Comparison of ENCODE assay signal across 8 cellular contexts in the genomic region with DNA sequence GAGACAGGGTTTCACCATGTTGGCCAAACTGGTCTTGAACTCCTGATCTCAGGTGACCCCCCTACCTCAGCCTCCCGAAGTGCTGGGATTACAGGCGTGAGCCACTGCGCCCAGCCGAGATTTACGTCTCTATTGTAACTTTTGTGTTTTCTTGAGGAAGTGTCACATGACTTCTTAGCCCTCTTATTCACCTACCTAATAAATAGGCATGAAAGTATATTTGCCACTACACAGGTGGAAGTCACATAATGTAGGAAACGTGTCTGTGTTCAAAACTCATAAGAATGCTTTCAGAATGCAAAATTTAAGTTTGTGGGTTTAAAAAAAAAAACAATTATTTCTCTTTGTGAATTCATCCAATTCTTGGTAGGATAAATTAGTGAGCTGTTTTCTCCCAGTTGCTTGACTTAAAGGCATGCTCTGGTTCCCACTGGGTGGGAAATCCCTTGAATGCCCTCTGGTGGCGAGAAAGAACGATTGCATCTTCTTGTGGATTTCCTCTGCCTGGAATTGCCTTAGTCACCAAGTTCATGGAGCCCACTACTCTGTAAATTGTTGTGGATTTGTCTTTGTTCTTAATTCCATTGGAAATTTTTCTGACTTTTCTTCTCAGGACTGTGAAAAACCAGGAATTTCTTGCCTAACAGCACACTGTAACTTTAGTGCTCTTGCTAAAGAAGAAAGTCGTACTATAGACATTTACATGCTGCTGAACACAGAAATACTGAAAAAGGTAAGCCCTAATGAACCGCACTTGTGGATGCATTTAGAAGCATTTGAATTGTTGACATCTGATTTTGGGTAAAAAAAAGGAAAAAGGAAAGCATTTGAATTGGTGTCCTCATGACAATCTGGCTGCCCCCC.
DNase-seq lines count a peak whose midpoint lies in the region; ATAC-seq, FAIRE-seq and TF ChIP-seq lines count a peak whose summit lies in the region.

No MANE protein-coding gene starts in this region.

- H4K20me1 ChIP-seq in HepG2 (ENCODE audit: insufficient read depth, low read length), result no peaks in the 10 kb centered on the region

- intact Hi-C loops in HepG2 (cut with micrococcal nuclease; ENCODE audit: unreplicated experiment) (loop anchor here (1.0 kb wide), 1 partner anchor 223 kb away; no protein-coding TSS in a partner anchor), upper lobe of right lung (cut with DNase I) (no loop called here)

- peak; percentile 49; the same call in 1 of the 2 replicates for TF ChIP-seq RAD21 in HepG2 (CRISPR knock-in tag; IDR thresholded peaks at IDR 0.05)

- no TSS peak for BruUV-seq in HepG2 (replicated peaks; lab: Mats Ljungman, UMichigan)

- H3K4me1 ChIP-seq in HepG2 (ENCODE audit: insufficient read depth, low read length) (no peaks in the 10 kb centered on the region), upper lobe of right lung (peaks cover 3% of the 10 kb centered on the region)

- TF ChIP-seq EP300 in HepG2 (IDR thresholded peaks at IDR 0.05; ENCODE audit: low read depth in 2 of 2, low read length in 2 of 2), result no peak
- no peak for TF ChIP-seq EP300 in HepG2 (CRISPR knock-in tag; IDR thresholded peaks at IDR 0.05; ENCODE audit: borderline replicate concordance)

- no peak overlapping the region for H2AFZ ChIP-seq in HepG2 (ENCODE audit: low read length)

- in situ Hi-C loops in HepG2 (cut with HindIII; ENCODE audit: extremely low pct_ligation_motif_present, low pct_unique_long_range_greater_than_20kb), result no loop called here

- ATAC-seq in GM18502 (IDR thresholded peaks at IDR 0.05; ENCODE audit: poor library complexity, unreplicated experiment) (peak; percentile 61), HepG2 (peak; percentile 92), upper lobe of right lung (peak; percentile 93), HG03439 (IDR thresholded peaks at IDR 0.05; ENCODE audit: unreplicated experiment) (no peak)

- H3K27ac ChIP-seq in C4-2B (no peak overlapping the region), HepG2 (ENCODE audit: extremely low read length, insufficient read depth, low read length) (no peak overlapping the region), upper lobe of right lung (no peak overlapping the region)

- POLR2A ChIA-PET in HepG2 (lab: Yijun Ruan, JAX), result no interaction called here

- DNase-seq in Jurkat, Clone E6-1 (ENCODE audit: low read depth, low spot score), result peak; percentile 66
- DNase-seq in OCI-M1 (lab: John Stamatoyannopoulos, UW), result peak; percentile 78
- DNase-seq in HepG2 (ENCODE audit: low spot score), result peak; percentile 66
- DNase-seq in upper lobe of right lung, result no peak

- H3K36me3 ChIP-seq in HepG2 (replicated peaks in 1 of 2; ENCODE audit: control insufficient read depth in 1 of 2, insufficient read depth in 2 of 2, low read length in 2 of 2) (no peaks in the 10 kb centered on the region), upper lobe of right lung (peaks cover 4% of the 10 kb centered on the region)

- H3K9me3 ChIP-seq in HepG2 (ENCODE audit: low read length) (no peaks in the 10 kb centered on the region), upper lobe of right lung (no peaks in the 10 kb centered on the region)

- TF ChIP-seq CTCF in C4-2B (conservative IDR thresholded peaks at IDR 0.05) (peak; percentile 88), HepG2 (CRISPR knock-in tag; IDR thresholded peaks at IDR 0.05) (peak; percentile 84), upper lobe of right lung (IDR thresholded peaks at IDR 0.05) (peak; percentile 85)

- no peak overlapping the region for H3K4me2 ChIP-seq in HepG2 (ENCODE audit: low read depth, low read length)

- no peaks in the 10 kb centered on the region for H3K79me2 ChIP-seq in HepG2 (ENCODE audit: insufficient read depth, low read length)

- TF ChIP-seq POLR2A in HepG2 (IDR thresholded peaks at IDR 0.05; ENCODE audit: insufficient read depth in 1 of 2, low read depth in 2 of 2, low read length in 2 of 2), result no peak

- 8% methylated on average over 10 of the region's 10 CpGs for WGBS in HepG2 (ENCODE audit: low lambda C conversion rate)

- no peak overlapping the region for H3K4me3 ChIP-seq in Jurkat, Clone E6-1 (ENCODE audit: low read length)
- H3K4me3 ChIP-seq in HepG2 (replicated peaks in 1 of 3; ENCODE audit: insufficient read depth in 1 of 3, low read depth in 2 of 3, low read length in 3 of 3), result no peak overlapping the region
- no peak overlapping the region for H3K4me3 ChIP-seq in upper lobe of right lung

- H3K9ac ChIP-seq in HepG2 (ENCODE audit: insufficient read depth, low read depth, low read length), result no peak overlapping the region

- H3K27me3 ChIP-seq in HepG2 (ENCODE audit: control insufficient read depth in 1 of 2, insufficient read depth in 2 of 2, low read length in 2 of 2) (peaks cover 2 to 6% of the 10 kb centered on the region in 2 experiments; a peak in 2 of 5 replicates), upper lobe of right lung (no peaks in the 10 kb centered on the region)

- FAIRE-seq in colon (lab: Jason Lieb, UNC) (peak; percentile 36), HepG2 (lab: Jason Lieb, UNC) (peak; percentile 95)

- CTCF ChIA-PET in HepG2 (lab: Yijun Ruan, JAX; ENCODE audit: low intra/inter-chr PET ratio, low total read pairs), result interaction anchor here (1.2 to 2.1 kb wide), 2 partner anchors 225 to 326 kb away, joined by 5 to 7 read pairs; no protein-coding TSS in a partner anchor

TF ChIP-seq in HepG2, 621 proteins besides CTCF, POLR2A, EP300 and RAD21:
- no peak for TF ChIP-seq ATF7 (IDR thresholded peaks at IDR 0.05)
- TF ChIP-seq ATF7 (CRISPR knock-in tag; IDR thresholded peaks at IDR 0.05), result no peak
- TF ChIP-seq SMC3 (IDR thresholded peaks at IDR 0.05; ENCODE audit: low read length), result peak; percentile 90
- TF ChIP-seq CENPT (CRISPR knock-in tag; IDR thresholded peaks at IDR 0.05; ENCODE audit: low read depth), result no peak
- no peak for TF ChIP-seq LCORL (IDR thresholded peaks at IDR 0.05)
- no peak for TF ChIP-seq LCORL (CRISPR knock-in tag; IDR thresholded peaks at IDR 0.05)
- TF ChIP-seq SNAI1 (CRISPR knock-in tag; IDR thresholded peaks at IDR 0.05; ENCODE audit: borderline replicate concordance), result no peak
- peak; percentile 82 for TF ChIP-seq STAG1 (CRISPR knock-in tag; IDR thresholded peaks at IDR 0.05)
- no peak for TF ChIP-seq ZNF788 (CRISPR knock-in tag; IDR thresholded peaks at IDR 0.05; ENCODE audit: borderline replicate concordance)
TF ChIP-seq in HepG2: peak in this region for 2.
